ENCODE assay signal across 9 cellular contexts in the genomic region with DNA sequence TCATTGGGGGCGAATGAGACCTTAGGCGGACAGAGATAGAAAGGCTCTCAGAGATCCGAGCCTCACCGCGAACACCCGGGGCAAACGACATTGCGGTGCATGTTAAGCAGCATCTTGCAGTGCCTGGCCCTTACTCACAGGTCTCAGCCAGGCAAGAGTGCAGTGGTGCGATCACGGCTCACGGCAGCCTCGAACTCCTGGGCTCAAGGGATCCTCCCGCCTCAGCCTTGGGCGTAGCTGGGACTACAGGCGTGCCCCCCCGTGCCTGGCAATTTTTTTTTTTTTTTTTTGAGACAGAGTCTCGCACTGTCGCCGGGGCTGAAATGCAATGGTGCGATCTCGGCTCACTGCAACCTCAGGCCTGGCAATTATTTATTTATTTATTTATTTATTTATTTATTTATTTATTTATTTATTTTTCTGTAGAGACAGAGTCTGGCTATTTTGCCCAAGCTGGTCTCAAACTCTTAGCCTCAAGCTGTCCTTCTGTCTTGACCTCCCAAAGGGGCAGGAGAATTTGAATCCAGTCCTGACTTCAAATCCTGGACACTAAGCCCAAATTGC. TPM values are rescaled to one million over a fixed set of nuclear protein-coding genes. Genes with fewer than 3 reads are reported as not detected.
DNase-seq lines count a peak whose midpoint lies in the region; ATAC-seq, FAIRE-seq and TF ChIP-seq lines count a peak whose summit lies in the region.
"Had no signal": no experiment of that assay in that cellular context is flagged by ENCODE, and none has a peak within 500 bp of the region (broad histone marks: within the 10 kb centered on the region; RNA-seq: fewer than 3 reads in every experiment).

No MANE protein-coding gene starts in this region.

- no peaks in the 10 kb centered on the region for H3K79me2 ChIP-seq in keratinocyte (ENCODE audit: control insufficient read depth, insufficient read depth, low read length)

- peaks cover 11% of the 10 kb centered on the region for H3K4me1 Mint-ChIP-seq in activated T-cell treated with anti-CD3 and anti-CD28 coated beads, Interleukin-2, amount 50 U/mL, for 4 hours (ENCODE audit: low read depth)
- peaks cover 5% of the 10 kb centered on the region for H3K4me1 Mint-ChIP-seq in activated T-helper 1 cell treated with anti-CD3 and anti-CD28 coated beads, Interleukin-12 subunit alpha, Interleukin-12 subunit beta, Interleukin-2, Interleukin-4 antibody, amounts not matched to agents 30 ng/mL and 10 ng/mL and 1 ng/mL, durations not matched to agents 14 hours and 24 hours and 36 hours (ENCODE audit: low read depth)

- TF ChIP-seq CTCF in keratinocyte (optimal IDR thresholded peaks at IDR 0.05 in 1 of 3, IDR thresholded peaks at IDR 0.05 in 1 of 3, conservative IDR thresholded peaks at IDR 0.05 in 1 of 3; ENCODE audit: extremely low read depth in 1 of 3, insufficient read depth in 2 of 3, low read length in 3 of 3): no peak
- TF ChIP-seq CTCF in tibial artery (IDR thresholded peaks at IDR 0.05): no peak

- H3K9me1 ChIP-seq in keratinocyte (ENCODE audit: control insufficient read depth, extremely low read depth, insufficient read depth, low read length): no peaks in the 10 kb centered on the region

- H2AFZ ChIP-seq in keratinocyte (ENCODE audit: control insufficient read depth, low read length): no peak overlapping the region

- ATAC-seq in activated T-cell treated with anti-CD3 and anti-CD28 coated beads, Interleukin-2, amount 50 U/mL, for 4 hours: no peak
- no peak for ATAC-seq in GM21526 (IDR thresholded peaks at IDR 0.05; ENCODE audit: low FRiP score, unreplicated experiment)

- FAIRE-seq in keratinocyte (lab: Jason Lieb, UNC): no peak
- FAIRE-seq: D721Med had no signal

- peak overlapping the region; percentile 63 for H3K9ac ChIP-seq in keratinocyte (ENCODE audit: control insufficient read depth, extremely low read depth, insufficient read depth, low read length)

- H3K4me1 ChIP-seq in keratinocyte (ENCODE audit: control insufficient read depth, extremely low read depth, insufficient read depth, low read length) (peaks cover 20% of the 10 kb centered on the region), tibial artery (peaks cover 0 to 21% (median 14%) of the 10 kb centered on the region in 4 donors)

- H3K27me3 Mint-ChIP-seq in activated T-cell treated with anti-CD3 and anti-CD28 coated beads, Interleukin-2, amount 50 U/mL, for 4 hours (ENCODE audit: low read depth): peaks cover 39% of the 10 kb centered on the region
- peaks cover 69% of the 10 kb centered on the region for H3K27me3 Mint-ChIP-seq in activated T-helper 1 cell treated with anti-CD3 and anti-CD28 coated beads, Interleukin-12 subunit alpha, Interleukin-12 subunit beta, Interleukin-2, Interleukin-4 antibody, amounts not matched to agents 30 ng/mL and 10 ng/mL and 1 ng/mL, durations not matched to agents 14 hours and 24 hours and 36 hours (ENCODE audit: insufficient read depth)

- peak overlapping the region; percentile 43 for H3K4me3 Mint-ChIP-seq in activated T-cell treated with anti-CD3 and anti-CD28 coated beads, Interleukin-2, amount 50 U/mL, for 4 hours
- H3K4me3 Mint-ChIP-seq in activated T-helper 1 cell treated with anti-CD3 and anti-CD28 coated beads, Interleukin-12 subunit alpha, Interleukin-12 subunit beta, Interleukin-2, Interleukin-4 antibody, amounts not matched to agents 30 ng/mL and 10 ng/mL and 1 ng/mL, durations not matched to agents 14 hours and 24 hours and 36 hours: peak overlapping the region; percentile 40

- H3K36me3 Mint-ChIP-seq in activated T-cell treated with anti-CD3 and anti-CD28 coated beads, Interleukin-2, amount 50 U/mL, for 4 hours (ENCODE audit: insufficient read depth): no peaks in the 10 kb centered on the region
- H3K36me3 Mint-ChIP-seq in activated T-helper 1 cell treated with anti-CD3 and anti-CD28 coated beads, Interleukin-12 subunit alpha, Interleukin-12 subunit beta, Interleukin-2, Interleukin-4 antibody, amounts not matched to agents 30 ng/mL and 10 ng/mL and 1 ng/mL, durations not matched to agents 14 hours and 24 hours and 36 hours (ENCODE audit: low read depth): no peaks in the 10 kb centered on the region

- no peak overlapping the region for H3K27ac Mint-ChIP-seq in activated T-helper 1 cell treated with anti-CD3 and anti-CD28 coated beads, Interleukin-12 subunit alpha, Interleukin-12 subunit beta, Interleukin-2, Interleukin-4 antibody, amounts not matched to agents 30 ng/mL and 10 ng/mL and 1 ng/mL, durations not matched to agents 14 hours and 24 hours and 36 hours

- H3K9me3 ChIP-seq in keratinocyte (ENCODE audit: control insufficient read depth, low read depth, low read length): no peaks in the 10 kb centered on the region
- no peaks in the 10 kb centered on the region for H3K9me3 ChIP-seq in tibial artery

- no peaks in the 10 kb centered on the region for H3K9me3 Mint-ChIP-seq in activated T-cell treated with anti-CD3 and anti-CD28 coated beads, Interleukin-2, amount 50 U/mL, for 4 hours
- no peaks in the 10 kb centered on the region for H3K9me3 Mint-ChIP-seq in activated T-helper 1 cell treated with anti-CD3 and anti-CD28 coated beads, Interleukin-12 subunit alpha, Interleukin-12 subunit beta, Interleukin-2, Interleukin-4 antibody, amounts not matched to agents 30 ng/mL and 10 ng/mL and 1 ng/mL, durations not matched to agents 14 hours and 24 hours and 36 hours

- H3K27me3 ChIP-seq in keratinocyte (ENCODE audit: control insufficient read depth, extremely low read depth, insufficient read depth, low read length) (no peaks in the 10 kb centered on the region), tibial artery (peaks cover 0 to 9% of the 10 kb centered on the region in 2 donors)

- dilution Hi-C loops in keratinocyte (cut with MboI; ENCODE audit: extremely low pct_ligation_motif_present, low sequenced_read_pairs): no loop called here

- intact Hi-C loops in activated T-helper 1 cell treated with anti-CD3 and anti-CD28 coated beads, Interleukin-12 subunit alpha, Interleukin-12 subunit beta, Interleukin-2, Interleukin-4 antibody, amounts not matched to agents 30 ng/mL and 10 ng/mL and 1 ng/mL, durations not matched to agents 14 hours and 24 hours and 36 hours (cut with micrococcal nuclease): no loop called here
- intact Hi-C loops in tibial artery (cut with DNase I; ENCODE audit: low total_unique reads): no loop called here

- H3K27ac ChIP-seq in keratinocyte (ENCODE audit: control insufficient read depth, insufficient read depth, low read length) (no peak overlapping the region), tibial artery (no peak overlapping the region)

- peak overlapping the region in 2 of 3 experiments; percentile 39 to 65 for H3K4me3 ChIP-seq in keratinocyte (ENCODE audit: control insufficient read depth in 2 of 3, extremely low read depth in 1 of 3, insufficient read depth in 2 of 3, low read depth in 1 of 3, low read length in 3 of 3)
- H3K4me3 ChIP-seq in tibial artery: peak overlapping the region; percentile 55 to 58

- peak overlapping the region; percentile 83 for H3K4me2 ChIP-seq in keratinocyte (ENCODE audit: control insufficient read depth, extremely low read depth, insufficient read depth, low read depth, low read length)

- H4K20me1 ChIP-seq in keratinocyte (ENCODE audit: control insufficient read depth, extremely low read depth, insufficient read depth, low read length): no peaks in the 10 kb centered on the region

- H3K36me3 ChIP-seq in keratinocyte (ENCODE audit: control insufficient read depth in 2 of 2, extremely low read depth in 1 of 2, insufficient read depth in 2 of 2, low read length in 2 of 2) (no peaks in the 10 kb centered on the region), tibial artery (no peaks in the 10 kb centered on the region)

- no peak for DNase-seq in activated T-cell treated with anti-CD3 and anti-CD28 coated beads, Interleukin-2, amount 50 U/mL, for 4 hours
- no peak for DNase-seq in activated T-cell treated with anti-CD3 and anti-CD28 coated beads, Interleukin-2, amount 50 U/mL, for 1 hour
- DNase-seq in activated T-helper 1 cell treated with anti-CD3 and anti-CD28 coated beads, Interleukin-12 subunit alpha, Interleukin-12 subunit beta, Interleukin-2, Interleukin-4 antibody, amounts not matched to agents 30 ng/mL and 10 ng/mL and 1 ng/mL, durations not matched to agents 14 hours and 24 hours and 36 hours (ENCODE audit: low spot score): no peak
- DNase-seq in keratinocyte (ENCODE audit: low read depth, low spot score) (no peak), tibial artery (no peak), COLO829 (ENCODE audit: low spot score) (no peak), HT-29 (ENCODE audit: low spot score) (no peak)

RNA-seq across cellular contexts. Expression of a gene that starts 1.3 kb away (rescaled TPM):
- under 1 TPM; 0.08 to 0.20 (median 0.11) TPM for total RNA-seq in activated T-cell treated with anti-CD3 and anti-CD28 coated beads, Interleukin-2, amount 50 U/mL, for 4 hours
- total RNA-seq in activated T-helper 1 cell treated with anti-CD3 and anti-CD28 coated beads, Interleukin-12 subunit alpha, Interleukin-12 subunit beta, Interleukin-2, Interleukin-4 antibody, amounts not matched to agents 30 ng/mL and 10 ng/mL and 1 ng/mL, durations not matched to agents 14 hours and 24 hours and 36 hours: not detected in 2 replicates
- 1,944 to 2,775 TPM (median 2,231 TPM) in 3 replicates for polyA plus RNA-seq in keratinocyte
- 294 TPM for polyA plus RNA-seq in keratinocyte (2011; ENCODE audit: low read depth)
- 671 and 924 TPM in 2 replicates for polyA plus RNA-seq in keratinocyte (2011; cell fraction: cytosol; rRNA removed)
- polyA plus RNA-seq in keratinocyte (2011; cell fraction: nucleus; rRNA removed): 3,655 and 3,922 TPM in 2 replicates
- 345 and 1,929 TPM in 2 replicates for polyA plus RNA-seq in keratinocyte (2012; ENCODE audit: low replicate concordance)
- polyA minus RNA-seq in keratinocyte: 1,838 to 2,830 TPM (median 2,688 TPM) in 3 replicates
- 1,658 TPM for polyA minus RNA-seq in keratinocyte (2011; cell fraction: cytosol; rRNA and poly(A)+ RNA removed)
- polyA minus RNA-seq in keratinocyte (2011; cell fraction: nucleus; rRNA and poly(A)+ RNA removed): 4,085 and 6,592 TPM in 2 replicates
- 8.6 and 9.5 TPM in 2 replicates for total RNA-seq in HT-29 (2014; rRNA removed; shearing (Covaris generic))

RNA-seq across cellular contexts. Expression of a gene that starts 27.9 kb away (rescaled TPM):
- total RNA-seq in activated T-cell treated with anti-CD3 and anti-CD28 coated beads, Interleukin-2, amount 50 U/mL, for 4 hours: not detected
- not detected in 2 replicates for total RNA-seq in activated T-helper 1 cell treated with anti-CD3 and anti-CD28 coated beads, Interleukin-12 subunit alpha, Interleukin-12 subunit beta, Interleukin-2, Interleukin-4 antibody, amounts not matched to agents 30 ng/mL and 10 ng/mL and 1 ng/mL, durations not matched to agents 14 hours and 24 hours and 36 hours
- 2.4 to 8.5 TPM (median 3.7 TPM) in 3 replicates for polyA plus RNA-seq in keratinocyte
- 3.0 TPM for polyA plus RNA-seq in keratinocyte (2011; ENCODE audit: low read depth)
- polyA plus RNA-seq in keratinocyte (2011; cell fraction: cytosol; rRNA removed): 6.0 and 7.8 TPM in 2 replicates
- polyA plus RNA-seq in keratinocyte (2011; cell fraction: nucleus; rRNA removed): 18.1 and 18.7 TPM in 2 replicates
- 1.9 and 2.9 TPM in 2 replicates for polyA plus RNA-seq in keratinocyte (2012; ENCODE audit: low replicate concordance)
- polyA minus RNA-seq in keratinocyte: 2.3 to 5.6 TPM (median 3.3 TPM) in 3 replicates
- polyA minus RNA-seq in keratinocyte (2011; cell fraction: cytosol; rRNA and poly(A)+ RNA removed): 5.0 TPM
- polyA minus RNA-seq in keratinocyte (2011; cell fraction: nucleus; rRNA and poly(A)+ RNA removed): 4.9 and 6.1 TPM in 2 replicates
- total RNA-seq in HT-29 (2014; rRNA removed; shearing (Covaris generic)): 3.1 and 7.4 TPM in 2 replicates
